24 cellular contexts compared by ENCODE assay signal in the genomic region with DNA sequence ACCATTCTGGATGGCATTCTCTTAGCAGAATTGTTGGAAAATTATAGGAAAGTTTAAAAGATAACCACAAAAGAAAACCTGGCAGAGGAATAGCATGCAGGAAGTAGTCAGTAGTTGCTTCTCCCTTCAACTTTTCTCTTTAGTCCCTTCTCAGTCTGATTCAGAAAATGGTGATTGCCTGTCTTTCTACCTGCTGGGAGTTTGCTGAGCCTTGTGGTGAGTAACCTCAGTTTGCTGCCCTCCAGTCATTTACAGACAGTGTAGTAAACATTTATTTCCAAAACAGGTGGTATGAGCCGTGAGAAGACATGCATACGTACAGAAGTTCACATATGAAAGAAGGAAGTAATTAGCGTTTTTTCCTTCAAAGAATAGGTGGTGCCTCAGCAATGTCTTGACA.
DNase-seq lines count a peak whose midpoint lies in the region; ATAC-seq, FAIRE-seq and TF ChIP-seq lines count a peak whose summit lies in the region.
"Had no signal": no experiment of that assay in that cellular context is flagged by ENCODE, and none has a peak within 500 bp of the region (broad histone marks: within the 10 kb centered on the region; RNA-seq: fewer than 3 reads in every experiment).

No MANE protein-coding gene starts in this region.

- H2AFZ ChIP-seq in OCI-LY3 (ENCODE audit: low read depth, low read length) = peak overlapping the region; percentile 56; the same call in 1 of the 2 replicates
- no peak overlapping the region for H2AFZ ChIP-seq in GM12878 (ENCODE audit: control insufficient read depth, low read depth, low read length)
- H2AFZ ChIP-seq in hepatocyte = peak overlapping the region; percentile 38
- H2AFZ ChIP-seq in smooth muscle cell (ENCODE audit: low read depth) = peak overlapping the region; percentile 71

- no peaks in the 10 kb centered on the region for H4K20me1 ChIP-seq in OCI-LY3 (ENCODE audit: insufficient read depth, low read length)
- H4K20me1 ChIP-seq in GM12878 (ENCODE audit: control insufficient read depth, insufficient read depth) = no peaks in the 10 kb centered on the region
- no peaks in the 10 kb centered on the region for H4K20me1 ChIP-seq in hepatocyte (ENCODE audit: insufficient read depth, poor library complexity, severe bottlenecking)
- no peaks in the 10 kb centered on the region for H4K20me1 ChIP-seq in smooth muscle cell (ENCODE audit: low read depth)
- H4K20me1 ChIP-seq: BLaER1 treated with 17β-estradiol and CSF1 and Interleukin-3, amounts not matched to agents 10 nM and 100 nM had no signal

- H3K4me3 ChIP-seq in OCI-LY3 (ENCODE audit: low read length) (no peak overlapping the region), GM12878 (no peak overlapping the region), hepatocyte (no peak overlapping the region), smooth muscle cell (no peak overlapping the region)
- H3K4me3 ChIP-seq: BLaER1 treated with 17β-estradiol and CSF1 and Interleukin-3, amounts not matched to agents 10 nM and 100 nM had no signal

- RAD21 ChIA-PET in GM12878 (lab: Charles Lee; ENCODE audit: unreplicated experiment) = no interaction called here

- CTCF ChIA-PET in GM12878 (lab: Yijun Ruan, JAX) = no interaction called here

- in situ Hi-C loops in GM12878 (cut with MboI) = no loop called here

- no peak for TF ChIP-seq POLR2A in GM12878 (IDR thresholded peaks at IDR 0.05; ENCODE audit: low read depth, low read length)

- H3K9ac ChIP-seq in OCI-LY3 (ENCODE audit: low read length) = no peak overlapping the region
- H3K9ac ChIP-seq in GM12878 (ENCODE audit: control insufficient read depth, insufficient read depth, low read length) = no peak overlapping the region
- H3K9ac ChIP-seq in smooth muscle cell (ENCODE audit: low read depth) = no peak overlapping the region
- H3K9ac ChIP-seq: BLaER1 treated with 17β-estradiol and CSF1 and Interleukin-3, amounts not matched to agents 10 nM and 100 nM had no signal

- H3K36me3 ChIP-seq in OCI-LY3 (replicated peaks; ENCODE audit: low read depth, low read length) (no peaks in the 10 kb centered on the region), GM12878 (ENCODE audit: control insufficient read depth in 2 of 2, insufficient read depth in 2 of 2, low read length in 1 of 2) (no peaks in the 10 kb centered on the region), hepatocyte (replicated peaks; ENCODE audit: insufficient read depth, low read depth) (no peaks in the 10 kb centered on the region), smooth muscle cell (ENCODE audit: low read depth) (no peaks in the 10 kb centered on the region)
- H3K36me3 ChIP-seq: BLaER1 treated with 17β-estradiol and CSF1 and Interleukin-3, amounts not matched to agents 10 nM and 100 nM had no signal

- H3K9me3 ChIP-seq in OCI-LY3 (ENCODE audit: insufficient read depth, low read length) = no peaks in the 10 kb centered on the region
- no peaks in the 10 kb centered on the region for H3K9me3 ChIP-seq in GM12878 (replicated peaks; ENCODE audit: control insufficient read depth, insufficient read depth, low read length)
- H3K9me3 ChIP-seq in hepatocyte (ENCODE audit: low read depth) = no peaks in the 10 kb centered on the region
- no peaks in the 10 kb centered on the region for H3K9me3 ChIP-seq in smooth muscle cell (replicated peaks; ENCODE audit: low read depth)
- H3K9me3 ChIP-seq: BLaER1 treated with 17β-estradiol and CSF1 and Interleukin-3, amounts not matched to agents 10 nM and 100 nM had no signal

- peak overlapping the region; percentile 32; the same call in 1 of the 2 replicates for H3K4me2 ChIP-seq in OCI-LY3 (ENCODE audit: low read length)
- H3K4me2 ChIP-seq in GM12878 (ENCODE audit: control insufficient read depth, insufficient read depth) = no peak overlapping the region
- no peak overlapping the region for H3K4me2 ChIP-seq in hepatocyte
- no peak overlapping the region for H3K4me2 ChIP-seq in smooth muscle cell
- H3K4me2 ChIP-seq: BLaER1 treated with 17β-estradiol and CSF1 and Interleukin-3, amounts not matched to agents 10 nM and 100 nM had no signal

- 2% methylated on average over 3 of the region's 3 CpGs for WGBS in GM12878 (ENCODE audit: insufficient coverage, insufficient replicate concordance, low lambda C conversion rate, missing lambda C conversion rate)
- WGBS in hepatocyte (ENCODE audit: low lambda C conversion rate, missing lambda C conversion rate) = 55% methylated on average over 3 of the region's 3 CpGs
- 57% methylated on average over 3 of the region's 3 CpGs for WGBS in smooth muscle cell (ENCODE audit: low lambda C conversion rate)

- intact Hi-C loops in GM12878 (cut with micrococcal nuclease; ENCODE audit: unreplicated experiment) = loop anchor here (10.0 kb wide), 1 partner anchor 504 kb away; no protein-coding TSS in a partner anchor

- no peaks in the 10 kb centered on the region for H3K9me2 ChIP-seq in hepatocyte (replicated peaks; ENCODE audit: insufficient read depth)

- no TSS peak for BruUV-seq in GM12878 (replicated peaks; lab: Mats Ljungman, UMichigan)

- no peak overlapping the region for H3K27ac ChIP-seq in OCI-LY3 (ENCODE audit: low read length)
- no peak overlapping the region for H3K27ac ChIP-seq in GM12878 (ENCODE audit: control insufficient read depth, insufficient read depth)
- no peak overlapping the region for H3K27ac ChIP-seq in hepatocyte
- peak overlapping the region; percentile 41 for H3K27ac ChIP-seq in smooth muscle cell (ENCODE audit: low read depth)
- H3K27ac ChIP-seq: BLaER1 treated with 17β-estradiol and CSF1 and Interleukin-3, amounts not matched to agents 10 nM and 100 nM; RWPE1 had no signal

- TF ChIP-seq RAD21 in GM12878 (IDR thresholded peaks at IDR 0.05; ENCODE audit: insufficient read depth, low read depth, low read length) = no peak

- FAIRE-seq in GM12878 (lab: Jason Lieb, UNC) = no peak
- FAIRE-seq: A204.1, G401.6, GM12891, H1, HTR-8/SVneo had no signal

- DNase-seq in GM12878 (ENCODE audit: low read depth, low spot score) (no peak), hepatocyte (ENCODE audit: low spot score) (no peak), smooth muscle cell (lab: John Stamatoyannopoulos, UW; ENCODE audit: unreplicated experiment) (no peak)
- DNase-seq in effector CD4-positive, alpha-beta T cell = no peak
- DNase-seq: AML-193; CD4-positive, alpha-beta memory T cell; COR-L47; KBM-7; NCI-H2029; NCI-H446; NCI-H524 treated with DMSO at 0.1 percent for 48 hours; NCI-H774; SHP77 had no signal

- ATAC-seq in GM12878 (peak; percentile 46), HG03439 (IDR thresholded peaks at IDR 0.05; ENCODE audit: unreplicated experiment) (no peak), GM18873 (IDR thresholded peaks at IDR 0.05; ENCODE audit: low FRiP score, unreplicated experiment) (no peak)
- ATAC-seq: HCT116 had no signal

- POLR2A ChIA-PET in GM12878 (lab: Charles Lee) = no interaction called here

- H3K27me3 ChIP-seq in OCI-LY3 (ENCODE audit: low read depth, low read length) = no peaks in the 10 kb centered on the region
- H3K27me3 ChIP-seq in GM12878 (replicated peaks in 1 of 2; ENCODE audit: control insufficient read depth in 2 of 2, insufficient read depth in 2 of 2, low read length in 1 of 2) = no peaks in the 10 kb centered on the region
- no peaks in the 10 kb centered on the region for H3K27me3 ChIP-seq in hepatocyte
- no peaks in the 10 kb centered on the region for H3K27me3 ChIP-seq in smooth muscle cell (ENCODE audit: low read depth)
- H3K27me3 ChIP-seq: BLaER1 treated with 17β-estradiol and CSF1 and Interleukin-3, amounts not matched to agents 10 nM and 100 nM had no signal

- H3F3A ChIP-seq in smooth muscle cell (ENCODE audit: low read depth) = no peaks in the 10 kb centered on the region

- SMC1A ChIA-PET in GM12878 (lab: Charles Lee; ENCODE audit: uncharacterized antibody, unreplicated experiment) = no interaction called here

- no peaks in the 10 kb centered on the region for H3K79me2 ChIP-seq in OCI-LY3 (ENCODE audit: low read length)
- H3K79me2 ChIP-seq in GM12878 (ENCODE audit: control insufficient read depth, insufficient read depth, low read length) = no peaks in the 10 kb centered on the region
- H3K79me2 ChIP-seq in hepatocyte = no peaks in the 10 kb centered on the region
- H3K79me2 ChIP-seq in smooth muscle cell (ENCODE audit: low read depth) = no peaks in the 10 kb centered on the region

- no peak for TF ChIP-seq CTCF in OCI-LY3 (IDR thresholded peaks at IDR 0.05; ENCODE audit: low read depth, low read length)
- TF ChIP-seq CTCF in GM12878 (IDR thresholded peaks at IDR 0.05 in 2 of 3, conservative IDR thresholded peaks at IDR 0.05 in 1 of 3; ENCODE audit: control insufficient read depth in 2 of 3, extremely low read depth in 1 of 3, insufficient read depth in 1 of 3, low read depth in 3 of 3, low read length in 3 of 3) = no peak
- no peak for TF ChIP-seq CTCF in hepatocyte (IDR thresholded peaks at IDR 0.05; ENCODE audit: poor library complexity)
- TF ChIP-seq CTCF in smooth muscle cell (IDR thresholded peaks at IDR 0.05; ENCODE audit: borderline replicate concordance, insufficient read depth, poor library complexity, severe bottlenecking) = no peak

- TF ChIP-seq EP300 in GM12878 (IDR thresholded peaks at IDR 0.05; ENCODE audit: borderline replicate concordance in 1 of 2, control insufficient read depth in 1 of 2, low read depth in 2 of 2, low read length in 2 of 2) = no peak

- H3K4me1 ChIP-seq in OCI-LY3 (ENCODE audit: low read length) (peaks cover 7% of the 10 kb centered on the region; the same call in 1 of the 2 replicates), GM12878 (ENCODE audit: control insufficient read depth, insufficient read depth, low read length) (no peaks in the 10 kb centered on the region), hepatocyte (ENCODE audit: insufficient read depth) (no peaks in the 10 kb centered on the region), smooth muscle cell (ENCODE audit: low read depth) (no peaks in the 10 kb centered on the region)
- H3K4me1 ChIP-seq: BLaER1 treated with 17β-estradiol and CSF1 and Interleukin-3, amounts not matched to agents 10 nM and 100 nM had no signal

TF ChIP-seq in GM12878, 131 proteins besides CTCF, POLR2A, EP300 and RAD21 (continues in another document):
- TF ChIP-seq NRF1 (conservative IDR thresholded peaks at IDR 0.05; ENCODE audit: low read depth, low read length) (no peak), MYB (IDR thresholded peaks at IDR 0.05; ENCODE audit: borderline replicate concordance, low read depth, low read length) (no peak)
